In the genomic region with DNA sequence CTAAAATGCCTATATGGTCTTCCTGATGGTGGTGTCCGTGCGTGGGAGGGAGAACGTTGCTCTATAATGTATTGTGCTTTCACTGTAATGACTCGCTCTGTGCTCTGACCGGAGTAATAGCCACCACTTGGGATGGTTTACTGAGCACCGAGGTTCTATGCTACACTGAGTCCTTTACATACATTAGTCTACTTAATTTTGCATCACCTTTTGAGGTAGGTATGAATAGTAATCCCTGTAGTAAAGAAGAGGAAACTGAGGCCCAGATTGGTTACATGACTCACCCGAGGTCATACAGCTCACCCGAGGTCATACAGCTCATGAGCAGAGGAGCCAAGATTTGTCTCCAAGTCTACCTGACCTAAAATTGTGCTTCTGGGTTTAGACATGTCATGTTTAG, we compare ENCODE assay signal across 23 cellular contexts.
"Had no signal": no experiment of that assay in that cellular context is flagged by ENCODE, and none has a peak within 500 bp of the region (broad histone marks: within the 10 kb centered on the region; RNA-seq: fewer than 3 reads in every experiment).

No MANE protein-coding gene starts in this region.

- DNase-seq: activated B cell treated with CpG ODN at 0.5 μM for 24 hours; activated CD4-positive, alpha-beta memory T cell treated with anti-CD3 and anti-CD28 coated beads, Interleukin-2, amount 10 ng/mL, durations not matched to agents 7 days and 5 days; activated CD4-positive, alpha-beta T cell treated with anti-CD3 and anti-CD28 coated beads for 1 hour; activated CD4-positive, alpha-beta T cell treated with anti-CD3 and anti-CD28 coated beads, Interleukin-2, amount 50 U/mL, for 1 hour; activated CD8-positive, alpha-beta memory T cell treated with anti-CD3 and anti-CD28 coated beads, Interleukin-2, amount 50 U/mL, for 48 hours; activated gamma-delta T cell; activated naive CD4-positive, alpha-beta T cell treated with anti-CD3 and anti-CD28 coated beads for 36 hours; activated T-cell treated with anti-CD3 and anti-CD28 coated beads, Interleukin-2, amount 50 U/mL, for 1 hour; amniotic stem cell; body of pancreas; central memory CD4-positive, alpha-beta T cell; MG63; NCI-H1105; NCI-H1436; NCI-H1694 treated with DMSO at 0.1 percent for 48 hours; NCI-H2029 treated with DMSO at 0.1 percent for 48 hours; NCI-H446; NCI-H524; SHP77 treated with DMSO at 0.1 percent for 48 hours had no signal

- ATAC-seq: body of pancreas had no signal

- H3K27me3 Mint-ChIP-seq: activated B cell treated with CpG ODN at 0.5 μM for 24 hours had no signal

- H3K4me3 Mint-ChIP-seq: activated B cell treated with CpG ODN at 0.5 μM for 24 hours; activated CD4-positive, alpha-beta memory T cell treated with anti-CD3 and anti-CD28 coated beads, Interleukin-2, amount 10 ng/mL, durations not matched to agents 7 days and 5 days; activated naive CD4-positive, alpha-beta T cell treated with anti-CD3 and anti-CD28 coated beads for 36 hours; T-helper 1 cell treated with Interleukin-12 subunit alpha and Interleukin-12 subunit beta and Interleukin-4 antibody, amounts not matched to agents 30 μg/mL and 1 μg/mL, for 36 hours had no signal

- H3K4me1 ChIP-seq: ascending aorta, body of pancreas, Peyer's patch had no signal

- H3K36me3 ChIP-seq: MG63 had no signal

- H3K9me3 Mint-ChIP-seq: activated B cell treated with CpG ODN at 0.5 μM for 24 hours; activated CD4-positive, alpha-beta memory T cell treated with anti-CD3 and anti-CD28 coated beads, Interleukin-2, amount 10 ng/mL, durations not matched to agents 7 days and 5 days; activated naive CD4-positive, alpha-beta T cell treated with anti-CD3 and anti-CD28 coated beads for 36 hours; T-helper 1 cell treated with Interleukin-12 subunit alpha and Interleukin-12 subunit beta and Interleukin-4 antibody, amounts not matched to agents 30 μg/mL and 1 μg/mL, for 36 hours had no signal

- H3K27ac ChIP-seq: ascending aorta, body of pancreas, Peyer's patch had no signal

- FAIRE-seq: bronchial epithelial cell had no signal

- H3K27ac Mint-ChIP-seq: activated B cell treated with CpG ODN at 0.5 μM for 24 hours; activated CD4-positive, alpha-beta memory T cell treated with anti-CD3 and anti-CD28 coated beads, Interleukin-2, amount 10 ng/mL, durations not matched to agents 7 days and 5 days; activated naive CD4-positive, alpha-beta T cell treated with anti-CD3 and anti-CD28 coated beads for 36 hours; T-helper 1 cell treated with Interleukin-12 subunit alpha and Interleukin-12 subunit beta and Interleukin-4 antibody, amounts not matched to agents 30 μg/mL and 1 μg/mL, for 36 hours had no signal

- H3K9me3 ChIP-seq: ascending aorta, body of pancreas, MG63, Peyer's patch had no signal

- H3K4me3 ChIP-seq: ascending aorta, body of pancreas, MG63, Peyer's patch had no signal

- H3K27me3 ChIP-seq: ascending aorta, body of pancreas, MG63, Peyer's patch had no signal
